Comparison of ENCODE assay signal across 9 cellular contexts in the genomic region with DNA sequence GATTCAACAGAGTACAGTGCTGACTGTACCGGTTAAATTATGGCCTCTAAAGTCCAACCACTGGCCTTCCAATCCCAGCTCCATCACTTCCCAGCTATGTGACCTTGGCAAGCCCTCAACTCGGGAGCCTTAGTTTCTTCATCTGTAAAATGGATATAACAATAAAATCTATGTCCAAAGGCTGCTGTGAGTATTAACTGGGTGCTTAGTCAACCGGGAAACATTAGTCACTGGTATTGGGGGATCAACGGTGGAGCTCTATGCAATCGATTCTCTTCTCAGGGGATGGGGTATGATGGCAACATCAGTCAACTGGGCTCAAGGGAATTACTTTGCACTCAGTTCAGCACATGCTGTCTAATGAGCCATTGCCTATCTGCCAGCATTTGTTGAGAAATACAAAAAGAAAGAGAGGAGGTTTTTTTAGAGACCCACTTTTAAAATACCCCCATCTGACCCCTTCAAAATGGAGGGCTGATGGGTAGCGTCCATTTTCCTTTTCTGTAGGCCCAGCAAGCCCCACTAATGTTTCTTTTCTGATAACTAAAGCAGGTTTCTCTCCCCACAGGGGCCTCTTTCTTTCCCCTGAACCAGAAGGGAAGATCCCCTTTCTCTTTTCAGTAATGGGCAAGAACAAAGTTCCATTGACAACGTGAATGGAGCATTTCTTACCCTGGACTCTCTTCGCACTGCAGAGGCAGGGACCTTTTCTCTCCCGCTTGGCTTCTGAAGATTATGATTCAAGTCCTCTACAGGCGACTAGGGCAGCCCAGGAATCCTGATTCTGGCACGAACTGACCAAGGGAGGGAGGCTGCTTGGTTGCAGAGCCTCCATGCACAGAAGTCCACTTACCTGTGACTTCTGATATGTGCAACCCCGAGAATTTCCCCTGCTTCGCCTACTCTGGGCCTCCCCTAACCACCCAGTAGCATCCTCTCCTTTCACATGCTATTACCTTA. TPM values are rescaled to one million over a fixed set of nuclear protein-coding genes. Genes with fewer than 3 reads are reported as not detected.
DNase-seq lines count a peak whose midpoint lies in the region; ATAC-seq and TF ChIP-seq lines count a peak whose summit lies in the region.
"Had no signal": no experiment of that assay in that cellular context is flagged by ENCODE, and none has a peak within 500 bp of the region (broad histone marks: within the 10 kb centered on the region; RNA-seq: fewer than 3 reads in every experiment).

No MANE protein-coding gene starts in this region.

- no peaks in the 10 kb centered on the region for H3K36me3 Mint-ChIP-seq in CD4-positive, alpha-beta memory T cell
- H3K36me3 Mint-ChIP-seq in activated naive CD8-positive, alpha-beta T cell treated with anti-CD3 and anti-CD28 coated beads, Interleukin-2, amount 50 U/mL, for 24 hours (ENCODE audit: low read depth): no peaks in the 10 kb centered on the region

- POLR2A ChIA-PET in CD4-positive, alpha-beta memory T cell (lab: Charles Lee; ENCODE audit: partially characterized antibody): no interaction called here

- no peaks in the 10 kb centered on the region for H3K9me3 Mint-ChIP-seq in CD4-positive, alpha-beta memory T cell
- no peaks in the 10 kb centered on the region for H3K9me3 Mint-ChIP-seq in activated naive CD8-positive, alpha-beta T cell treated with anti-CD3 and anti-CD28 coated beads, Interleukin-2, amount 50 U/mL, for 24 hours

- H3K4me3 Mint-ChIP-seq in CD4-positive, alpha-beta memory T cell: peak overlapping the region in 7 of 8 donors; percentile 15 to 78 (median 57)
- H3K4me3 Mint-ChIP-seq in activated naive CD8-positive, alpha-beta T cell treated with anti-CD3 and anti-CD28 coated beads, Interleukin-2, amount 50 U/mL, for 24 hours: peak overlapping the region; percentile 60

- WGBS in right cardiac atrium: 81% methylated on average over 13 of the region's 13 CpGs

- ATAC-seq in GM19324 (IDR thresholded peaks at IDR 0.05; ENCODE audit: low FRiP score, unreplicated experiment) (peak; percentile 9), HG03108 (IDR thresholded peaks at IDR 0.05; ENCODE audit: unreplicated experiment) (peak; percentile 33), right cardiac atrium (no peak)
- peak; percentile 34 for ATAC-seq in activated naive CD8-positive, alpha-beta T cell treated with anti-CD3 and anti-CD28 coated beads, Interleukin-2, amount 50 U/mL, for 24 hours

- H3K4me1 Mint-ChIP-seq in CD4-positive, alpha-beta memory T cell: peaks cover 61 to 88% (median 75%) of the 10 kb centered on the region in 4 donors
- H3K4me1 Mint-ChIP-seq in activated naive CD8-positive, alpha-beta T cell treated with anti-CD3 and anti-CD28 coated beads, Interleukin-2, amount 50 U/mL, for 24 hours: peaks cover 96% of the 10 kb centered on the region

- no peak for DNase-seq in CD4-positive, alpha-beta memory T cell
- DNase-seq in activated naive CD8-positive, alpha-beta T cell treated with anti-CD3 and anti-CD28 coated beads, Interleukin-2, amount 50 U/mL, for 24 hours: peak; percentile 28
- DNase-seq in MM.1S: no peak
- DNase-seq in right cardiac atrium: no peak
- DNase-seq in COLO829 (ENCODE audit: low spot score): no peak
- no peak for DNase-seq in RKO (ENCODE audit: low spot score)

- H3K4me3 ChIP-seq in CD4-positive, alpha-beta memory T cell (ENCODE audit: low read length in 2 of 2): no peak overlapping the region
- H3K4me3 ChIP-seq in MM.1S (ENCODE audit: low read length) (no peak overlapping the region), right cardiac atrium (ENCODE audit: low read length) (no peak overlapping the region)
- H3K4me3 ChIP-seq: esophagus muscularis mucosa had no signal

- H3K9me3 ChIP-seq in CD4-positive, alpha-beta memory T cell (ENCODE audit: control insufficient read depth in 1 of 2, low read length in 2 of 2): no peaks in the 10 kb centered on the region
- H3K9me3 ChIP-seq in MM.1S (replicated peaks; ENCODE audit: insufficient read depth, low read length) (no peaks in the 10 kb centered on the region), right cardiac atrium (ENCODE audit: control insufficient read depth, low read length) (no peaks in the 10 kb centered on the region)
- H3K9me3 ChIP-seq: esophagus muscularis mucosa had no signal

- CTCF ChIA-PET in CD4-positive, alpha-beta memory T cell (lab: Charles Lee; ENCODE audit: partially characterized antibody): interaction anchor here (1.1 kb wide), 1 partner anchor 8 kb away, joined by 4 read pairs; no protein-coding TSS in a partner anchor

- H3K27ac Mint-ChIP-seq in CD4-positive, alpha-beta memory T cell: peak overlapping the region; percentile 17 to 94 (median 66)
- peak overlapping the region; percentile 94 for H3K27ac Mint-ChIP-seq in activated naive CD8-positive, alpha-beta T cell treated with anti-CD3 and anti-CD28 coated beads, Interleukin-2, amount 50 U/mL, for 24 hours

- no peak overlapping the region for H2AFZ ChIP-seq in MM.1S (ENCODE audit: low read length)

- H3F3A ChIP-seq in MM.1S (ENCODE audit: insufficient read depth, low read length): no peaks in the 10 kb centered on the region

- no peak overlapping the region for H3K4me2 ChIP-seq in MM.1S (ENCODE audit: low read depth, low read length)

- H3K79me2 ChIP-seq in MM.1S (ENCODE audit: low read length): no peaks in the 10 kb centered on the region

- no peak overlapping the region for H3K9ac ChIP-seq in MM.1S (ENCODE audit: low read length)

- H3K4me1 ChIP-seq in CD4-positive, alpha-beta memory T cell (ENCODE audit: insufficient read depth, low read length): peaks cover 77% of the 10 kb centered on the region
- H3K4me1 ChIP-seq in MM.1S (ENCODE audit: low read length) (no peaks in the 10 kb centered on the region), right cardiac atrium (ENCODE audit: control insufficient read depth, insufficient read depth, low read length) (no peaks in the 10 kb centered on the region)
- H3K4me1 ChIP-seq: esophagus muscularis mucosa had no signal

- H3K27ac ChIP-seq in CD4-positive, alpha-beta memory T cell (ENCODE audit: low read depth, low read length): no peak overlapping the region
- H3K27ac ChIP-seq in MM.1S (ENCODE audit: low read length) (no peak overlapping the region), right cardiac atrium (ENCODE audit: low read length) (no peak overlapping the region)
- H3K27ac ChIP-seq: esophagus muscularis mucosa had no signal

- no peaks in the 10 kb centered on the region for H3K27me3 ChIP-seq in CD4-positive, alpha-beta memory T cell (ENCODE audit: insufficient read depth, low read length)
- H3K27me3 ChIP-seq in MM.1S (replicated peaks; ENCODE audit: insufficient read depth, low read length) (no peaks in the 10 kb centered on the region), right cardiac atrium (ENCODE audit: control insufficient read depth, insufficient read depth) (no peaks in the 10 kb centered on the region)
- H3K27me3 ChIP-seq: esophagus muscularis mucosa had no signal

- no peaks in the 10 kb centered on the region for H3K27me3 Mint-ChIP-seq in CD4-positive, alpha-beta memory T cell
- no peaks in the 10 kb centered on the region for H3K27me3 Mint-ChIP-seq in activated naive CD8-positive, alpha-beta T cell treated with anti-CD3 and anti-CD28 coated beads, Interleukin-2, amount 50 U/mL, for 24 hours

- no peak for TF ChIP-seq CTCF in MM.1S (IDR thresholded peaks at IDR 0.05; ENCODE audit: low read length)

- H3K36me3 ChIP-seq in CD4-positive, alpha-beta memory T cell (ENCODE audit: insufficient read depth, low read length): no peaks in the 10 kb centered on the region
- no peaks in the 10 kb centered on the region for H3K36me3 ChIP-seq in MM.1S (replicated peaks; ENCODE audit: insufficient read depth, low read length)
- H3K36me3 ChIP-seq: esophagus muscularis mucosa had no signal

- intact Hi-C loops in CD4-positive, alpha-beta memory T cell (cut with micrococcal nuclease): loop anchor here (2.0 kb wide), 1 partner anchor 138 kb away; the partner anchor contains the start of gene MFF
- intact Hi-C loops in right cardiac atrium (cut with DNase I): no loop called here

- H3K9me2 ChIP-seq in MM.1S (replicated peaks; ENCODE audit: insufficient read depth, low read length): no peaks in the 10 kb centered on the region

- no peaks in the 10 kb centered on the region for H4K20me1 ChIP-seq in MM.1S (ENCODE audit: insufficient read depth, low read length)

RNA-seq across cellular contexts. Expression of gene AGFG1, which starts 8.7 kb away (rescaled TPM):
- 10 to 100 TPM; 56.5 to 62.4 TPM for total RNA-seq in CD4-positive, alpha-beta memory T cell
- 10 to 100 TPM; 12.2 to 35.7 TPM for polyA plus RNA-seq in CD4-positive, alpha-beta memory T cell
- total RNA-seq in right cardiac atrium: 10 to 100 TPM; 41.2 to 65.3 (median 50.4) TPM
- 21.5 TPM for polyA plus RNA-seq in right cardiac atrium

Comparison
In these comparisons a context has a peak if more than half of its experiments do, and no peak if none do; other contexts are left out.
1. ATAC-seq: peak in GM19324 (single experiment), HG03108 (single experiment) and activated naive CD8-positive, alpha-beta T cell treated with anti-CD3 and anti-CD28 coated beads, Interleukin-2, amount 50 U/mL, for 24 hours (single experiment); none in right cardiac atrium (0 of 2).